ENCODE assay signal across 21 cellular contexts in genomic region chr7:55134786-55135185, GRCh38.
DNase-seq lines count a peak whose midpoint lies in the region; ATAC-seq, FAIRE-seq and TF ChIP-seq lines count a peak whose summit lies in the region.
"Had no signal": no experiment of that assay in that cellular context is flagged by ENCODE, and none has a peak within 500 bp of the region (broad histone marks: within the 10 kb centered on the region; RNA-seq: fewer than 3 reads in every experiment).

No MANE protein-coding gene starts in this region.

- 90% methylated on average over 2 of the region's 2 CpGs for WGBS in A549 (ENCODE audit: missing lambda C conversion rate)
- no CpG with 5 or more reads among the region's 2 CpGs for whole genome bisulfite sequencing in IMR-90 (ENCODE audit: extremely low coverage in 2 of 2, insufficient read length in 1 of 2), 2 experiments

- peaks cover 48% of the 10 kb centered on the region for H3K4me1 Mint-ChIP-seq in osteocyte (ENCODE audit: unreplicated experiment)
- H3K4me1 Mint-ChIP-seq: CD4-positive, CD25-positive, alpha-beta regulatory T cell had no signal

- TF ChIP-seq EP300 in A549 (IDR thresholded peaks at IDR 0.05): no peak

- H3K9me3 Mint-ChIP-seq in osteocyte (ENCODE audit: unreplicated experiment): peaks cover 5% of the 10 kb centered on the region

- BruUV-seq in IMR-90 (replicated peaks; lab: Mats Ljungman, UMichigan): no TSS peak

- peak overlapping the region; percentile 100 for H2BK5ac ChIP-seq in IMR-90 (ENCODE audit: low read depth, low read length, poor library complexity, severe bottlenecking)

- peak overlapping the region; percentile 70 for H3K56ac ChIP-seq in IMR-90 (ENCODE audit: extremely low read depth, insufficient read depth, low read length)

- H2BK120ac ChIP-seq in IMR-90 (ENCODE audit: low read depth, low read length): peak overlapping the region; percentile 100

- peaks cover 4% of the 10 kb centered on the region; the same call in 1 of the 2 replicates for H3K36me3 ChIP-seq in IMR-90 (ENCODE audit: control insufficient read depth, insufficient read depth, low read length)
- H3K36me3 ChIP-seq: spleen had no signal

- H3K79me1 ChIP-seq in IMR-90 (ENCODE audit: low read depth in 1 of 2, low read length in 2 of 2): peaks cover 25 to 76% of the 10 kb centered on the region in 2 experiments

- H3K9me1 ChIP-seq in IMR-90 (ENCODE audit: insufficient read depth, low read length): peaks cover 10% of the 10 kb centered on the region

- H3K23ac ChIP-seq in IMR-90 (ENCODE audit: low read depth, low read length): peak overlapping the region; percentile 100

- H3K4ac ChIP-seq in IMR-90 (ENCODE audit: low read depth, low read length): peak overlapping the region; percentile 100

- peak overlapping the region; percentile 97 for H2BK15ac ChIP-seq in IMR-90 (ENCODE audit: low read depth, low read length)

- no peak overlapping the region for H2AK9ac ChIP-seq in IMR-90 (replicated peaks; ENCODE audit: low read depth, low read length, poor library complexity)

- peak overlapping the region; percentile 93 to 98 for H3K27ac ChIP-seq in A549
- H3K27ac ChIP-seq in IMR-90 (ENCODE audit: insufficient read depth, low read length): peak overlapping the region; percentile 76
- H3K27ac ChIP-seq in epithelial cell of prostate: peak overlapping the region; percentile 94

- no peak for DNase-seq in A549 (ENCODE audit: low read depth in 1 of 2, low spot score in 1 of 2)
- DNase-seq in IMR-90: peak; percentile 34
- DNase-seq in epithelial cell of prostate (ENCODE audit: low read depth, low spot score): no peak
- DNase-seq in osteocyte (ENCODE audit: extremely low spot score, unreplicated experiment): peak; percentile 15
- DNase-seq in DMS153 (lab: John Stamatoyannopoulos, UW): no peak
- no peak for DNase-seq in D341Med (ENCODE audit: low spot score)
- no peak for DNase-seq in NCI-H1694 (lab: John Stamatoyannopoulos, UW)
- no peak for DNase-seq in SW480 (ENCODE audit: low spot score)
- DNase-seq: CD4-positive, CD25-positive, alpha-beta regulatory T cell; DMS79 treated with DMSO at 0.1 percent for 48 hours; effector CD4-positive, alpha-beta T cell; KG1; MV-4-11; NCI-H1930; NCI-H345; spleen; stimulated activated CD4-positive, alpha-beta T cell treated with anti-CD3 and anti-CD28 coated beads, Interleukin-4, amount 100 ng/mL, for 4 hours; T-cell had no signal

- H2AK5ac ChIP-seq in IMR-90 (ENCODE audit: low read depth, low read length): peak overlapping the region; percentile 96

- H3K27me3 ChIP-seq in IMR-90 (ENCODE audit: control insufficient read depth, insufficient read depth, low read length): no peaks in the 10 kb centered on the region

- no peak for TF ChIP-seq CTCF in A549 (IDR thresholded peaks at IDR 0.05)
- TF ChIP-seq CTCF in IMR-90 (conservative IDR thresholded peaks at IDR 0.05; ENCODE audit: low read depth, low read length): no peak
- no peak for TF ChIP-seq CTCF in osteocyte (IDR thresholded peaks at IDR 0.05)

- POLR2A ChIA-PET in A549 (lab: Yijun Ruan, JAX): no interaction called here
- POLR2A ChIA-PET in IMR-90 (lab: Charles Lee; ENCODE audit: unreplicated experiment): no interaction called here

- no peaks in the 10 kb centered on the region for H4K20me1 ChIP-seq in IMR-90 (ENCODE audit: insufficient read depth, low read length)

- H3K9ac ChIP-seq in IMR-90 (ENCODE audit: low read depth, low read length): no peak overlapping the region

- no peak for TF ChIP-seq POLR2A in A549 (IDR thresholded peaks at IDR 0.05; ENCODE audit: low read length)
- TF ChIP-seq POLR2A in IMR-90 (IDR thresholded peaks at IDR 0.05; ENCODE audit: low read depth, low read length): no peak

- dilution Hi-C loops in IMR-90 (cut with HindIII; ENCODE audit: low sequenced_read_pairs, unreplicated experiment): no loop called here

- H3K14ac ChIP-seq in IMR-90 (replicated peaks; ENCODE audit: low read depth, low read length): peak overlapping the region; percentile 97

- peak overlapping the region; percentile 98 for H2BK20ac ChIP-seq in IMR-90 (ENCODE audit: low read depth, low read length)

- H3K9me3 ChIP-seq in A549 (peaks cover 3% of the 10 kb centered on the region; the same call in 1 of the 3 replicates), IMR-90 (ENCODE audit: control insufficient read depth, insufficient read depth, low read length) (peaks cover 2% of the 10 kb centered on the region)

- no peaks in the 10 kb centered on the region for H3K27me3 Mint-ChIP-seq in osteocyte (ENCODE audit: unreplicated experiment)
- H3K27me3 Mint-ChIP-seq: progenitor cell of endocrine pancreas had no signal

- in situ Hi-C loops in IMR-90 (cut with MboI; ENCODE audit: low sequenced_read_pairs): no loop called here

- H3K4me3 ChIP-seq in A549 (no peak overlapping the region), IMR-90 (ENCODE audit: insufficient read depth, low read depth, low read length) (no peak overlapping the region)
- H3K4me3 ChIP-seq: spleen had no signal

- FAIRE-seq in A549 (lab: Jason Lieb, UNC): no peak
- FAIRE-seq: islet of Langerhans had no signal

- TF ChIP-seq RAD21 in A549 (conservative IDR thresholded peaks at IDR 0.05 in 1 of 2, IDR thresholded peaks at IDR 0.05 in 1 of 2) (no peak), IMR-90 (IDR thresholded peaks at IDR 0.05; ENCODE audit: low read length) (no peak)

- peak overlapping the region; percentile 84 for H4K5ac ChIP-seq in IMR-90 (ENCODE audit: low read depth, low read length)

- H3K4me2 ChIP-seq in A549 (peak overlapping the region; percentile 79), IMR-90 (ENCODE audit: low read depth, low read length) (no peak overlapping the region)

- H4K91ac ChIP-seq in IMR-90 (ENCODE audit: insufficient read depth, low read depth, low read length): peak overlapping the region; percentile 100

- H3K4me1 ChIP-seq in A549 (peaks cover 54% of the 10 kb centered on the region), IMR-90 (ENCODE audit: control insufficient read depth, insufficient read depth, low read length) (peaks cover 35% of the 10 kb centered on the region)

- H4K8ac ChIP-seq in IMR-90 (ENCODE audit: low read depth in 2 of 2, low read length in 2 of 2): peak overlapping the region; percentile 91 to 96

- ATAC-seq in A549 (no peak), IMR-90 (ENCODE audit: low read depth) (no peak)
- ATAC-seq: esophagus mucosa, T-cell had no signal

- H3K4me3 Mint-ChIP-seq in osteocyte (ENCODE audit: unreplicated experiment): no peak overlapping the region
- H3K4me3 Mint-ChIP-seq: CD4-positive, CD25-positive, alpha-beta regulatory T cell; T-cell had no signal

- CTCF ChIA-PET in A549 (lab: Yijun Ruan, JAX) (interaction anchor here (1.3 kb wide), 1 partner anchor 121 kb away, joined by 4 read pairs; no protein-coding TSS in a partner anchor), IMR-90 (lab: Yijun Ruan, JAX) (no interaction called here)

- H3K36me3 Mint-ChIP-seq in osteocyte (ENCODE audit: unreplicated experiment): no peaks in the 10 kb centered on the region
- H3K36me3 Mint-ChIP-seq: CD4-positive, CD25-positive, alpha-beta regulatory T cell; T-cell had no signal

- no peak overlapping the region for H2AFZ ChIP-seq in IMR-90 (replicated peaks; ENCODE audit: low read length, poor library complexity)

- peak overlapping the region; percentile 96 for H3K27ac Mint-ChIP-seq in osteocyte (ENCODE audit: unreplicated experiment)
- H3K27ac Mint-ChIP-seq: CD4-positive, CD25-positive, alpha-beta regulatory T cell; progenitor cell of endocrine pancreas; T-cell had no signal

- peak overlapping the region; percentile 87 for H3K18ac ChIP-seq in IMR-90 (ENCODE audit: low read depth, low read length)

- intact Hi-C loops in IMR-90 (cut with micrococcal nuclease): loop anchor here (5.0 kb wide), 2 partner anchors 112 to 212 kb away; no protein-coding TSS in a partner anchor

TF ChIP-seq in A549, 52 proteins besides CTCF, POLR2A, EP300 and RAD21 (continues in another document):
- TF ChIP-seq RCOR1 (IDR thresholded peaks at IDR 0.05; ENCODE audit: low read depth, low read length): no peak
- no peak for TF ChIP-seq SMC3 (IDR thresholded peaks at IDR 0.05)
- TF ChIP-seq CHD4 (IDR thresholded peaks at IDR 0.05; ENCODE audit: borderline replicate concordance): no peak
- no peak for TF ChIP-seq HMGXB4 (CRISPR knock-in tag; IDR thresholded peaks at IDR 0.05; ENCODE audit: borderline replicate concordance)
- TF ChIP-seq GATA3 (IDR thresholded peaks at IDR 0.05; ENCODE audit: borderline replicate concordance): no peak
- TF ChIP-seq FOSL2 (IDR thresholded peaks at IDR 0.05): no peak
- no peak for TF ChIP-seq FOSL2 (CRISPR knock-in tag; IDR thresholded peaks at IDR 0.05)

TF ChIP-seq in IMR-90, 13 proteins besides CTCF, POLR2A, EP300 and RAD21:
- TF ChIP-seq FOS (IDR thresholded peaks at IDR 0.05; ENCODE audit: low read depth, low read length) (no peak), RCOR1 (IDR thresholded peaks at IDR 0.05; ENCODE audit: insufficient replicate concordance, low read length) (no peak), BHLHE40 (IDR thresholded peaks at IDR 0.05; ENCODE audit: low read depth, low read length) (no peak), USF2 (IDR thresholded peaks at IDR 0.05; ENCODE audit: low read depth, low read length) (no peak), CEBPB (IDR thresholded peaks at IDR 0.05; ENCODE audit: low read depth, low read length) (no peak)

Comparison
In these comparisons a context has a peak if more than half of its experiments do, and no peak if none do; other contexts are left out.
1. DNase-seq: peak in IMR-90 (single experiment) and osteocyte (single experiment); none in A549 (0 of 2), epithelial cell of prostate (single experiment), DMS153 (single experiment), D341Med (single experiment), NCI-H1694 (single experiment) and SW480 (single experiment).
2. Peak in every context shown above with its lines, with median percentiles within 50 percentile points of each other: H3K27ac ChIP-seq.